In the genomic region with DNA sequence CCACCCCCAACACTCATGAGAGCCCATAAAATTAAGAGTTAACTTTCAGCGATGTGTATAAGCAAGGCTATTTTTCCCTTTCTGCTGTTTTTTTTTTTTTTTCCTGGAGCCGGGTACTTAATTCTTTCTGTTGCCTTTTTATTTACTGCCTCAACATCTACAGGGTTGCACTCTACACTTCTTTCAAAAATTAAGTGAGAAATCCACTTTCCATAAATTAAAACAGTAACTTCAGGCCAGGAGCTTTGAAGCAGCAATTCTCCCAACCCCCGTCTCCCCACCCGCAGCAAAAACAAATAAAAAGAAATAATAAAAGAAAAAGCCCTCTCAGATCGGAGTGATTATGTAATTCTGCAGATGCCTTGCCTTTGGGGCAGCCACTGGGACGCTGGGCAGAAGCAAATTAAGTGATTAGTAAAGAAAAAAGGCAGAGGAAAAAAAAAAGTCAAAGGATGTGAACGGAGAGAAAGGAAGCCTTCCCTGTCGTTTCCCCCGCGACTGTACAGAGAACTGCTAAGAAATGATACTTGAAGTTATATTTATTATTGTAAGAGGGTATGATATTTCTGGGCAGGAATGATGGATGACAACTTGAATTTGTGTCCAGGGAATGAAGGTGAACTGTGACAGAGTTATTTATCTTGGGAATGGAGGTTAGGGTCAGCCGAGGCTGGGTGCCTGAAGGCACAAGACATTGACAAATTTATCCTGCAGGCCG, we compare ENCODE assay signal across 14 cellular contexts.
A peak's percentile ranks its signal among the peaks of the same experiment; 100 is the strongest.
DNase-seq lines count a peak whose midpoint lies in the region; ATAC-seq, FAIRE-seq and TF ChIP-seq lines count a peak whose summit lies in the region.
"Had no signal": no experiment of that assay in that cellular context is flagged by ENCODE, and none has a peak within 500 bp of the region (broad histone marks: within the 10 kb centered on the region; RNA-seq: fewer than 3 reads in every experiment).

No MANE protein-coding gene starts in this region.

- POLR2A ChIA-PET in HEK293 (lab: Yijun Ruan, JAX) (interaction anchor here (0.7 kb wide), 1 partner anchor 415 kb away, joined by 6 read pairs; no protein-coding TSS in a partner anchor), HepG2 (lab: Yijun Ruan, JAX) (interaction anchor here (0.7 to 9.5 kb wide), 8 partner anchors 10 to 633 kb away, joined by 4 to 145 read pairs (median 21); partner anchors contain the start of gene ZNF503)

- ATAC-seq in HepG2 (no peak), HG03280 (IDR thresholded peaks at IDR 0.05; ENCODE audit: unreplicated experiment) (no peak), HG03457 (IDR thresholded peaks at IDR 0.05; ENCODE audit: unreplicated experiment) (no peak)
- ATAC-seq: natural killer cell, T-helper 17 cell, WTC11 had no signal

- TF ChIP-seq CTCF in HEK293 (tag by site-specific recombination; IDR thresholded peaks at IDR 0.05) = no peak
- TF ChIP-seq CTCF in ascending aorta (IDR thresholded peaks at IDR 0.05) = no peak
- TF ChIP-seq CTCF in HepG2 (CRISPR knock-in tag; IDR thresholded peaks at IDR 0.05) = no peak

- intact Hi-C loops in ascending aorta (cut with DNase I) (loop anchor here (5.0 to 10.0 kb wide), 4 partner anchors 267 to 512 kb away; no protein-coding TSS in a partner anchor), HepG2 (cut with micrococcal nuclease; ENCODE audit: unreplicated experiment) (loop anchor here (5.0 kb wide), 1 partner anchor 123 kb away; no protein-coding TSS in a partner anchor)

- H4K20me1 ChIP-seq in HepG2 (ENCODE audit: insufficient read depth, low read length) = no peaks in the 10 kb centered on the region

- FAIRE-seq in HepG2 (lab: Jason Lieb, UNC) = no peak

- peak overlapping the region; percentile 64; the same call in 1 of the 2 replicates for H3K9ac ChIP-seq in HepG2 (ENCODE audit: insufficient read depth, low read depth, low read length)

- TF ChIP-seq EP300 in HepG2 (IDR thresholded peaks at IDR 0.05; ENCODE audit: low read depth in 2 of 2, low read length in 2 of 2) (no peak), HepG2 (CRISPR knock-in tag; IDR thresholded peaks at IDR 0.05; ENCODE audit: borderline replicate concordance) (no peak)

- no peak for TF ChIP-seq POLR2A in HepG2 (IDR thresholded peaks at IDR 0.05; ENCODE audit: insufficient read depth in 1 of 2, low read depth in 2 of 2, low read length in 2 of 2)

- CTCF ChIA-PET in HEK293 (lab: Yijun Ruan, JAX) = interaction anchor here (0.5 to 2.6 kb wide), 5 partner anchors 9 to 1077 kb away, joined by 3 to 29 read pairs (median 3); no protein-coding TSS in a partner anchor
- CTCF ChIA-PET in HepG2 (lab: Yijun Ruan, JAX; ENCODE audit: low intra/inter-chr PET ratio, low total read pairs) = no interaction called here

- H3K4me1 ChIP-seq in HEK293 (ENCODE audit: control insufficient read depth, insufficient read depth, low read length) = peaks cover 14% of the 10 kb centered on the region
- H3K4me1 ChIP-seq in ascending aorta = peaks cover 0 to 13% of the 10 kb centered on the region in 2 donors
- peaks cover 68% of the 10 kb centered on the region for H3K4me1 ChIP-seq in HepG2 (ENCODE audit: insufficient read depth, low read length)

- 75% methylated on average over 12 of the region's 12 CpGs for WGBS in HepG2 (ENCODE audit: low lambda C conversion rate)

- no peak for TF ChIP-seq RAD21 in HepG2 (CRISPR knock-in tag; IDR thresholded peaks at IDR 0.05)

- H2AFZ ChIP-seq in HepG2 (ENCODE audit: low read length) = no peak overlapping the region

- peaks cover 25% of the 10 kb centered on the region for H3K79me2 ChIP-seq in HepG2 (ENCODE audit: insufficient read depth, low read length)

- H3K4me3 ChIP-seq in HEK293 (ENCODE audit: low read depth, low read length) = no peak overlapping the region
- H3K4me3 ChIP-seq in ascending aorta = peak overlapping the region; percentile 37 to 52
- H3K4me3 ChIP-seq in HepG2 (replicated peaks in 1 of 3; ENCODE audit: insufficient read depth in 1 of 3, low read depth in 2 of 3, low read length in 3 of 3) = no peak overlapping the region; a peak in 1 of 6 replicates

- no peak overlapping the region for H3K4me2 ChIP-seq in HepG2 (ENCODE audit: low read depth, low read length)

- H3K27me3 ChIP-seq in ascending aorta (no peaks in the 10 kb centered on the region), HepG2 (ENCODE audit: control insufficient read depth in 1 of 2, insufficient read depth in 2 of 2, low read length in 2 of 2) (no peaks in the 10 kb centered on the region; a peak in 1 of 5 replicates)
- H3K27me3 ChIP-seq: heart left ventricle had no signal

- no TSS peak for BruUV-seq in HepG2 (replicated peaks; lab: Mats Ljungman, UMichigan)

- DNase-seq in ascending aorta (ENCODE audit: low spot score in 2 of 2) = no peak
- DNase-seq in HepG2 (ENCODE audit: low spot score) = no peak
- DNase-seq in retina = peak; percentile 36
- DNase-seq in UCSD-AML1 (lab: John Stamatoyannopoulos, UW; ENCODE audit: unreplicated experiment) = no peak
- DNase-seq in NCI-H1436 treated with DMSO at 0.1 percent for 48 hours (lab: John Stamatoyannopoulos, UW) = no peak
- DNase-seq: activated CD4-positive, alpha-beta memory T cell treated with anti-CD3 and anti-CD28 coated beads, Interleukin-2, amount 10 ng/mL, durations not matched to agents 7 days and 5 days; effector CD4-positive, alpha-beta T cell; heart left ventricle; natural killer cell; T-helper 17 cell had no signal

- in situ Hi-C loops in HepG2 (cut with HindIII; ENCODE audit: extremely low pct_ligation_motif_present, low pct_unique_long_range_greater_than_20kb) = loop anchor here (10.0 kb wide), 2 partner anchors 260 to 640 kb away; no protein-coding TSS in a partner anchor

- H3K9me3 ChIP-seq in HEK293 (ENCODE audit: control insufficient read depth, insufficient read depth, low read depth, low read length) = no peaks in the 10 kb centered on the region
- peaks cover 4 to 9% of the 10 kb centered on the region in 2 donors for H3K9me3 ChIP-seq in ascending aorta
- H3K9me3 ChIP-seq in HepG2 (ENCODE audit: low read length) = peaks cover 28% of the 10 kb centered on the region

- H3K36me3 ChIP-seq in HEK293 (ENCODE audit: control insufficient read depth in 2 of 2, insufficient read depth in 1 of 2, low read length in 2 of 2) = peaks cover 0 to 3% of the 10 kb centered on the region in 2 experiments; a peak in 1 of 3 replicates
- peaks cover 0 to 7% of the 10 kb centered on the region in 2 donors for H3K36me3 ChIP-seq in ascending aorta
- peaks cover 0 to 2% of the 10 kb centered on the region in 2 experiments; a peak in 4 of 5 replicates for H3K36me3 ChIP-seq in HepG2 (replicated peaks in 1 of 2; ENCODE audit: control insufficient read depth in 1 of 2, insufficient read depth in 2 of 2, low read length in 2 of 2)

- H3K27ac ChIP-seq in HEK293 (ENCODE audit: extremely low read depth, low read depth, low read length) (peak overlapping the region; percentile 42; the same call in 1 of the 2 replicates), ascending aorta (peak overlapping the region; percentile 39 to 50), HepG2 (ENCODE audit: extremely low read length, insufficient read depth, low read length) (peak overlapping the region; percentile 97)
- H3K27ac ChIP-seq: heart left ventricle had no signal

TF ChIP-seq in HEK293, 187 proteins besides CTCF, POLR2A, EP300 and RAD21 (continues in another document):
- TF ChIP-seq ZNF292 (tag by site-specific recombination; IDR thresholded peaks at IDR 0.05; ENCODE audit: borderline replicate concordance, low read depth) (no peak), ZNF335 (tag by site-specific recombination; conservative IDR thresholded peaks at IDR 0.05) (peak; percentile 67; the same call in 1 of the 2 replicates), ZNF544 (tag by site-specific recombination; IDR thresholded peaks at IDR 0.05) (no peak), ZNF311 (tag by site-specific recombination; IDR thresholded peaks at IDR 0.05; ENCODE audit: borderline replicate concordance) (no peak), GFI1B (tag by site-specific recombination; IDR thresholded peaks at IDR 0.05) (no peak)
- TF ChIP-seq, protein P1, sequence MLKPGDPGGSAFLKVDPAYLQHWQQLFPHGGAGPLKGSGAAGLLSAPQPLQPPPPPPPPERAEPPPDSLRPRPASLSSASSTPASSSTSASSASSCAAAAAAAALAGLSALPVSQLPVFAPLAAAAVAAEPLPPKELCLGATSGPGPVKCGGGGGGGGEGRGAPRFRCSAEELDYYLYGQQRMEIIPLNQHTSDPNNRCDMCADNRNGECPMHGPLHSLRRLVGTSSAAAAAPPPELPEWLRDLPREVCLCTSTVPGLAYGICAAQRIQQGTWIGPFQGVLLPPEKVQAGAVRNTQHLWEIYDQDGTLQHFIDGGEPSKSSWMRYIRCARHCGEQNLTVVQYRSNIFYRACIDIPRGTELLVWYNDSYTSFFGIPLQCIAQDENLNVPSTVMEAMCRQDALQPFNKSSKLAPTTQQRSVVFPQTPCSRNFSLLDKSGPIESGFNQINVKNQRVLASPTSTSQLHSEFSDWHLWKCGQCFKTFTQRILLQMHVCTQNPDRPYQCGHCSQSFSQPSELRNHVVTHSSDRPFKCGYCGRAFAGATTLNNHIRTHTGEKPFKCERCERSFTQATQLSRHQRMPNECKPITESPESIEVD (tag by site-specific recombination; IDR thresholded peaks at IDR 0.05) = peak; percentile 78

TF ChIP-seq in HepG2, 621 proteins besides CTCF, POLR2A, EP300 and RAD21:
- TF ChIP-seq POLR2AphosphoS2 (IDR thresholded peaks at IDR 0.05; ENCODE audit: low read depth, low read length) = no peak
- no peak for TF ChIP-seq SATB2 (CRISPR knock-in tag; IDR thresholded peaks at IDR 0.05)
- peak; percentile 22 for TF ChIP-seq PRPF4 (IDR thresholded peaks at IDR 0.05; ENCODE audit: low read depth, low read length, poor library complexity, severe bottlenecking)

Comparison
In these comparisons a context has a peak if more than half of its experiments do, and no peak if none do; other contexts are left out.
1. H3K27ac ChIP-seq: peak in every context shown above with its lines; median percentile 97 in HepG2; 44 in ascending aorta; 42 in HEK293.
2. H3K4me3 ChIP-seq: peak in ascending aorta (2 of 2); none in HEK293 (single experiment) and HepG2 (0 of 3).
3. Of the 63 proteins assayed by ChIP-seq in both HepG2 and HEK293: peak only in HepG2: none; only in HEK293: MYNN, PRDM4, ZBTB8A and ZNF335; in both: none; in neither: 59.